In the genomic region with DNA sequence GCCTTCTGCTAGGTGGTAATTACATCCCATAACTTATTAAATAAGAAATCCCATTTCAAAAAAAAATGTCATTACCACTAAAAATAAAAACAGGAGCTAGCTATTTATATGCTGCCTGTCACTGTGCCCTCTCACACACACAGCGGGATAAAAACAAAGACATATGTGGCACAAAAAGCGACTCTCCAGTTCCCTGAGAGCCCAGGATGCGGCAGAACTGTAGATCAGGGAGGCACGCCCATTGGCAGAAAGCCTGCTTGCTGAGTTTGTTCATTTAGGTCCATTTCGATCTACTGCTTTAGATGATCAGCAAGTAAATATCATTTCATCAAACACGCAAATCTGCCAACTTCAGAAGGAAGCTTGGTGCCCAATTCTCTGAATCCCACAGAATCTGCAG, we compare ENCODE assay signal across 15 cellular contexts.
DNase-seq lines count a peak whose midpoint lies in the region; ATAC-seq and TF ChIP-seq lines count a peak whose summit lies in the region.
"Had no signal": no experiment of that assay in that cellular context is flagged by ENCODE, and none has a peak within 500 bp of the region (broad histone marks: within the 10 kb centered on the region; RNA-seq: fewer than 3 reads in every experiment).

No MANE protein-coding gene starts in this region.

- ATAC-seq in GM19328 (IDR thresholded peaks at IDR 0.05; ENCODE audit: unreplicated experiment): no peak
- ATAC-seq in omental fat pad (ENCODE audit: low FRiP score): no peak

- peak; percentile 50 to 79 for DNase-seq in NCI-H2081 (lab: John Stamatoyannopoulos, UW)
- no peak for DNase-seq in NCI-H2081 treated with DMSO at 0.1 percent for 48 hours (lab: John Stamatoyannopoulos, UW)
- DNase-seq in NCI-H2171 (lab: John Stamatoyannopoulos, UW): peak; percentile 89
- DNase-seq in RPMI7951 (ENCODE audit: low read depth): peak; percentile 17
- DNase-seq in osteocyte (ENCODE audit: extremely low spot score, unreplicated experiment): peak; percentile 38
- DNase-seq in omental fat pad (ENCODE audit: low spot score): no peak
- DNase-seq in posterior vena cava (ENCODE audit: low spot score): no peak
- DNase-seq: CD4-positive, CD25-positive, alpha-beta regulatory T cell; DMS79 treated with DMSO at 0.1 percent for 48 hours; GOT3; KBM-7; NCI-H146; NCI-H526 had no signal

- H3K9me3 Mint-ChIP-seq in osteocyte (ENCODE audit: unreplicated experiment): peaks cover 24% of the 10 kb centered on the region

- intact Hi-C loops in posterior vena cava (cut with DNase I): no loop called here

- no peak overlapping the region for H3K27ac Mint-ChIP-seq in osteocyte (ENCODE audit: unreplicated experiment)
- H3K27ac Mint-ChIP-seq: B cell; CD4-positive, CD25-positive, alpha-beta regulatory T cell had no signal

- TF ChIP-seq CTCF in osteocyte (IDR thresholded peaks at IDR 0.05): no peak
- TF ChIP-seq CTCF in omental fat pad (IDR thresholded peaks at IDR 0.05): no peak

- no peak overlapping the region for H3K4me3 Mint-ChIP-seq in osteocyte (ENCODE audit: unreplicated experiment)
- H3K4me3 Mint-ChIP-seq: B cell; CD4-positive, CD25-positive, alpha-beta regulatory T cell had no signal

- H3K36me3 Mint-ChIP-seq in osteocyte (ENCODE audit: unreplicated experiment): no peaks in the 10 kb centered on the region
- H3K36me3 Mint-ChIP-seq: CD4-positive, CD25-positive, alpha-beta regulatory T cell had no signal

- H3K27me3 Mint-ChIP-seq in osteocyte (ENCODE audit: unreplicated experiment): no peaks in the 10 kb centered on the region
- H3K27me3 Mint-ChIP-seq: B cell had no signal

- no peaks in the 10 kb centered on the region for H3K4me1 Mint-ChIP-seq in osteocyte (ENCODE audit: unreplicated experiment)
- H3K4me1 Mint-ChIP-seq: B cell; CD4-positive, CD25-positive, alpha-beta regulatory T cell had no signal

Comparison
In these comparisons a context has a peak if more than half of its experiments do, and no peak if none do; other contexts are left out.
1. DNase-seq: peak in NCI-H2081 (2 of 2), NCI-H2171 (single experiment), RPMI7951 (single experiment) and osteocyte (single experiment); none in NCI-H2081 treated with DMSO at 0.1 percent for 48 hours (single experiment), omental fat pad (single experiment) and posterior vena cava (single experiment).